8 cellular contexts compared by ENCODE assay signal in genomic region chr11:66068154-66068821, GRCh38. TPM values are rescaled to one million over a fixed set of nuclear protein-coding genes. Genes with fewer than 3 reads are reported as not detected.
DNase-seq lines count a peak whose midpoint lies in the region; ATAC-seq and TF ChIP-seq lines count a peak whose summit lies in the region.

No MANE protein-coding gene starts in this region.

- H3K27me3 Mint-ChIP-seq in activated naive CD4-positive, alpha-beta T cell treated with anti-CD3 and anti-CD28 coated beads for 36 hours (ENCODE audit: low read depth) = no peaks in the 10 kb centered on the region

- in situ Hi-C loops in KBM-7 (cut with MboI; ENCODE audit: low pct_unique_long_range_greater_than_20kb, low sequenced_read_pairs) = no loop called here
- in situ Hi-C loops in SK-MEL-5 (cut with HindIII; ENCODE audit: low pct_unique_long_range_greater_than_20kb, low sequenced_read_pairs) = no loop called here

- TF ChIP-seq EP300 in ovary (IDR thresholded peaks at IDR 0.05) = no peak

- no peak overlapping the region for H3K4me3 ChIP-seq in ovary
- no peak overlapping the region for H3K4me3 ChIP-seq in tibial artery

- peaks cover 12% of the 10 kb centered on the region for H3K4me1 ChIP-seq in ovary (ENCODE audit: insufficient read depth)
- peaks cover 5 to 31% (median 25%) of the 10 kb centered on the region in 4 donors for H3K4me1 ChIP-seq in tibial artery

- peaks cover 64% of the 10 kb centered on the region for H3K4me1 Mint-ChIP-seq in activated naive CD4-positive, alpha-beta T cell treated with anti-CD3 and anti-CD28 coated beads for 36 hours (ENCODE audit: low read depth)

- intact Hi-C loops in activated naive CD4-positive, alpha-beta T cell treated with anti-CD3 and anti-CD28 coated beads for 36 hours (cut with micrococcal nuclease) = loop anchor here (1.0 to 2.0 kb wide), 2 partner anchors 59 to 66 kb away; no protein-coding TSS in a partner anchor
- intact Hi-C loops in ovary (cut with DNase I) = loop anchor here in 1 of 4 donors (10.0 kb wide), 1 partner anchor 1783 kb away; the partner anchor contains the start of genes BAD and GPR137
- intact Hi-C loops in tibial artery (cut with DNase I; ENCODE audit: low total_unique reads) = no loop called here

- no peaks in the 10 kb centered on the region for H3K9me3 Mint-ChIP-seq in activated naive CD4-positive, alpha-beta T cell treated with anti-CD3 and anti-CD28 coated beads for 36 hours

- H3K27me3 ChIP-seq in ovary (no peaks in the 10 kb centered on the region), tibial artery (no peaks in the 10 kb centered on the region)

- TF ChIP-seq POLR2A in ovary (IDR thresholded peaks at IDR 0.05) = no peak

- H3K36me3 Mint-ChIP-seq in activated naive CD4-positive, alpha-beta T cell treated with anti-CD3 and anti-CD28 coated beads for 36 hours (ENCODE audit: low read depth) = peaks cover 57% of the 10 kb centered on the region

- H3K9me3 ChIP-seq in ovary (no peaks in the 10 kb centered on the region), tibial artery (no peaks in the 10 kb centered on the region)

- H3K36me3 ChIP-seq in ovary = no peaks in the 10 kb centered on the region
- H3K36me3 ChIP-seq in tibial artery = peaks cover 46 to 51% (median 47%) of the 10 kb centered on the region in 3 donors

- CTCF ChIA-PET in activated naive CD4-positive, alpha-beta T cell treated with anti-CD3 and anti-CD28 coated beads for 36 hours (lab: Charles Lee) = interaction anchor here (0.6 to 6.4 kb wide), 34 partner anchors 9 to 244 kb away, joined by 3 to 61 read pairs (median 5); partner anchors contain the start of gene SF3B2

- no peak overlapping the region for H3K4me3 Mint-ChIP-seq in activated naive CD4-positive, alpha-beta T cell treated with anti-CD3 and anti-CD28 coated beads for 36 hours

- H3K27ac ChIP-seq in ovary (peak overlapping the region; percentile 85 to 86), tibial artery (peak overlapping the region; percentile 94 to 97)

- peak overlapping the region; percentile 97 for H3K27ac Mint-ChIP-seq in activated naive CD4-positive, alpha-beta T cell treated with anti-CD3 and anti-CD28 coated beads for 36 hours

- TF ChIP-seq CTCF in ovary (IDR thresholded peaks at IDR 0.05) (peak; percentile 68 to 75 (median 68)), tibial artery (IDR thresholded peaks at IDR 0.05) (peak; percentile 71 to 87)

- no peak for ATAC-seq in GM21381 (IDR thresholded peaks at IDR 0.05; ENCODE audit: unreplicated experiment)

- 34 to 46% (median 35%) methylated on average over 17 of the region's 17 CpGs for WGBS in ovary, 3 donors

- DNase-seq in D341Med (ENCODE audit: low spot score) (peak; percentile 87), KBM-7 (peak; percentile 85), SK-MEL-5 (ENCODE audit: low read depth, low spot score) (peak; percentile 74), foreskin melanocyte (peak; percentile 50), ovary (peak; percentile 64 to 81 (median 77)), tibial artery (peak; percentile 71 to 81)
- peak; percentile 86 for DNase-seq in activated naive CD4-positive, alpha-beta T cell treated with anti-CD3 and anti-CD28 coated beads for 36 hours

RNA-seq across cellular contexts. Expression of gene PACS1, which starts 1.8 kb away (rescaled TPM):
- 9.0 and 12.0 TPM in 2 replicates for total RNA-seq in SK-MEL-5 (2014; rRNA removed; shearing (Covaris generic))
- 37.3 and 47.6 TPM in 2 replicates for polyA plus RNA-seq in SK-MEL-5 (2015; cell fraction: cytosol; rRNA removed)
- polyA plus RNA-seq in SK-MEL-5 (2015; cell fraction: nucleus; rRNA removed) = 24.7 and 41.4 TPM in 2 replicates
- total RNA-seq in activated naive CD4-positive, alpha-beta T cell treated with anti-CD3 and anti-CD28 coated beads for 36 hours = 10 to 100 TPM; 77.8 to 80.7 TPM
- total RNA-seq in ovary = 10 to 100 TPM; 22.4 to 83.9 (median 73.9) TPM
- 10 to 100 TPM; 31.3 to 92.9 TPM for polyA plus RNA-seq in ovary

RNA-seq across cellular contexts. Expression of gene SF3B2, which starts 16.1 kb away (rescaled TPM):
- total RNA-seq in SK-MEL-5 (2014; rRNA removed; shearing (Covaris generic)) = 103 and 118 TPM in 2 replicates
- polyA plus RNA-seq in SK-MEL-5 (2015; cell fraction: cytosol; rRNA removed) = 187 and 206 TPM in 2 replicates
- polyA plus RNA-seq in SK-MEL-5 (2015; cell fraction: nucleus; rRNA removed) = 84.5 and 88.8 TPM in 2 replicates
- 100 to 1,000 TPM; 319 to 321 TPM for total RNA-seq in activated naive CD4-positive, alpha-beta T cell treated with anti-CD3 and anti-CD28 coated beads for 36 hours
- total RNA-seq in ovary = 100 to 1,000 TPM; 113 to 199 (median 189) TPM
- polyA plus RNA-seq in ovary = 100 to 1,000 TPM; 132 to 203 TPM

RNA-seq across cellular contexts. Expression of gene GAL3ST3, which starts 19.3 kb away (rescaled TPM):
- total RNA-seq in SK-MEL-5 (2014; rRNA removed; shearing (Covaris generic)) = not detected in 2 replicates
- polyA plus RNA-seq in SK-MEL-5 (2015; cell fraction: cytosol; rRNA removed) = not detected in 2 replicates
- polyA plus RNA-seq in SK-MEL-5 (2015; cell fraction: nucleus; rRNA removed) = not detected in 2 replicates
- under 1 TPM in 1 of 2 experiments, not detected in 1; 0.17 TPM for total RNA-seq in activated naive CD4-positive, alpha-beta T cell treated with anti-CD3 and anti-CD28 coated beads for 36 hours
- total RNA-seq in ovary = 1 to 10 TPM in 1 of 7 donors, under 1 TPM in 3, not detected in 3; 0.20 to 3.3 (median 0.70) TPM
- polyA plus RNA-seq in ovary = under 1 TPM in 1 of 2 donors, not detected in 1; 0.08 TPM

RNA-seq across cellular contexts. Expression of gene CATSPER1, which starts 42.0 kb away (rescaled TPM):
- 0.05 TPM in 1 of 2 replicates, not detected in the other for total RNA-seq in SK-MEL-5 (2014; rRNA removed; shearing (Covaris generic))
- 0.42 TPM in 1 of 2 replicates, not detected in the other for polyA plus RNA-seq in SK-MEL-5 (2015; cell fraction: cytosol; rRNA removed)
- not detected in 2 replicates for polyA plus RNA-seq in SK-MEL-5 (2015; cell fraction: nucleus; rRNA removed)
- not detected for total RNA-seq in activated naive CD4-positive, alpha-beta T cell treated with anti-CD3 and anti-CD28 coated beads for 36 hours
- under 1 TPM in 1 of 7 donors, not detected in 6; 0.25 TPM for total RNA-seq in ovary
- polyA plus RNA-seq in ovary = not detected

RNA-seq across cellular contexts. Expression of gene CST6, which starts 56.5 kb away (rescaled TPM):
- not detected in 2 replicates for total RNA-seq in SK-MEL-5 (2014; rRNA removed; shearing (Covaris generic))
- polyA plus RNA-seq in SK-MEL-5 (2015; cell fraction: cytosol; rRNA removed) = not detected in 2 replicates
- not detected in 2 replicates for polyA plus RNA-seq in SK-MEL-5 (2015; cell fraction: nucleus; rRNA removed)
- total RNA-seq in activated naive CD4-positive, alpha-beta T cell treated with anti-CD3 and anti-CD28 coated beads for 36 hours = not detected
- 10 to 100 TPM in 1 of 7 donors, under 1 TPM in 4, not detected in 2; 0.32 to 25.4 (median 0.84) TPM for total RNA-seq in ovary
- under 1 TPM in 1 of 2 donors, not detected in 1; 0.30 TPM for polyA plus RNA-seq in ovary
